Comparison of ENCODE assay signal across 7 cellular contexts in the genomic region with DNA sequence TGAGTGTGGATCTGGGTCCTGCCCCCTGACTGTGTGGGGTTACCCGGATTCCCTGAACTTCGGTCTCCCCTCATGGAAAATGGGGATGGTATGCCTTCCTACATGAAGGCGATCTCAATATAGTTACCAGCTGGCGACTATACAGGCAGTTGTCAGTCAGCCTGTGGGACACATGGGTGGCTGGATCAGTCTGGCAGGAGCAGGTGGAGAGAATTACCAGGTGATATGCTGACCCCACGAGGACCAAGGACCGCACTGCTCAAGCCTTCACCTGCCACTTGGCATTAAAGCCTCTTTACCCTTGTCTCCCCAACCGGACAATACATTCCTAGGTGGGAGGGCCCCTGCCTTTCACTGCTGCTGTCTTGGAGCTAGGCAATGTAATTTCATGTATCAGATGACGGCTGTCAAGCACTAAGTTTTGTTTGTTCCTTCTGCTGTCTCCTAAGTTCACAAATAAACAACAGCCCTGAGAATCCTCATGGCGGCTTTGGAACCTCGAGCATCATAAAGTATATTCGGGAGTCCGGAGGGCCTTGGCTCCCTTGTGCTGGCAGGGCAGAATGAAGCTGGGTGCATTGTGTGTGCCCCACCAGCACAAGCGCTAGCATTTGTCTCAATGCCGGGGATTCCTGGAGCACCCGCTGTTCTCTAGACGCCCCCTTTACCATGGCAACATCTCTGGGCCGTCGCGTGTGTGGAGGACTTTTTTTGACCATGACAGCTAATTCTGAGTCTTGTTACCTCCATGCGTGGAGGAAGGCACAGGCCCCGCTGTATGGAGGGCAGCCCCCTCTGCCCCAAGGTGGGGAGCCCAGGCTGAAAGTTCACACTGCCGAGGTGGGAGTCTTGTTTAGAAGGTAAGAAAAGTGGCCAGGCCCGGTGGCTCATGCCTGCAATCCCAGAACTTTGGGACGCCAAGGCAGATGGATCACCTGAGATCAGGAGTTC.
"Had no signal": no experiment of that assay in that cellular context is flagged by ENCODE, and none has a peak within 500 bp of the region (broad histone marks: within the 10 kb centered on the region; RNA-seq: fewer than 3 reads in every experiment).

No MANE protein-coding gene starts in this region.

- DNase-seq: foreskin melanocyte; stimulated activated CD4-positive, alpha-beta T cell treated with anti-CD3 and anti-CD28 coated beads, Interleukin-4, amount 100 ng/mL, for 1 hour; tibial artery had no signal

- H3K4me1 ChIP-seq: tibial artery, upper lobe of left lung, vagina had no signal

- H3K4me3 ChIP-seq: heart left ventricle, ovary, tibial artery, upper lobe of left lung, vagina had no signal

- H3K27me3 ChIP-seq: heart left ventricle, ovary, upper lobe of left lung, vagina had no signal

- H3K9me3 ChIP-seq: heart left ventricle, ovary, tibial artery, upper lobe of left lung, vagina had no signal

- H3K27ac ChIP-seq: heart left ventricle, ovary, tibial artery, upper lobe of left lung, vagina had no signal

- H3K36me3 ChIP-seq: heart left ventricle, ovary, tibial artery, upper lobe of left lung, vagina had no signal
